In the genomic region with DNA sequence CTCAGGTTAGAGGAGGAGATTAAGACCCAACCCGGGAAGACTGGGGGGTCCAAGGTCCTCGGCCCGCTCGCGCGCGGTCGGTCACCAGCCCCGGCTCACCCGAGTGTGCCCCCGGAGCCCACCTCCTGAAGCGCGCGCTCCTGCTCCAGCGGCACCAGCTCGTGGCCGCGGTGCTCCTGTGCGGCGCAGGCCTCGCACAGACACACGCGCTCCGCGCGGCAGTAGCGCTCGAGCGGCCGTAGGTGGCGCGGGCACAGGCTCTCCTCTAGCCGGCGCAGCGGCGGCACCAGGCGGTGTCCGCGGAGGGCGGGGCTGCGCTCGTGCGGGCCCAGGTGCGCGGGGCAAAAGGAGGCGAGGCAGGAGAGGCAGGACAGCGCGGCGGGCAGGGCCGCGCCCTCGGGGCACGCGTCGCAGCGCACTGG, we compare ENCODE assay signal across 8 cellular contexts. TPM values are rescaled to one million over a fixed set of nuclear protein-coding genes. Genes with fewer than 3 reads are reported as not detected.
DNase-seq lines count a peak whose midpoint lies in the region; ATAC-seq and TF ChIP-seq lines count a peak whose summit lies in the region.

No MANE protein-coding gene starts in this region.

- DNase-seq in PC-3: peak; percentile 88
- DNase-seq in activated T-helper 9 cell treated with anti-CD3 and anti-CD28 coated beads, Interleukin-2, amount 50 U/mL, for 16 hours (ENCODE audit: low read depth): peak; percentile 67
- DNase-seq in fibroblast of peridontal ligament (ENCODE audit: extremely low read depth): peak; percentile 61

- H3K79me2 ChIP-seq in PC-3 (ENCODE audit: low read length): peaks cover 23% of the 10 kb centered on the region
- H3K79me2 ChIP-seq in neural cell (replicated peaks; ENCODE audit: insufficient read depth, low read length): no peaks in the 10 kb centered on the region

- H2AFZ ChIP-seq in PC-3 (ENCODE audit: low read length): peak overlapping the region; percentile 36
- no peak overlapping the region for H2AFZ ChIP-seq in neural cell (ENCODE audit: low read depth, low read length)

- intact Hi-C loops in PC-3 (cut with micrococcal nuclease): loop anchor here (1.0 to 2.0 kb wide), 3 partner anchors 19 to 93 kb away; a partner anchor contains a TSS

- peaks cover 3% of the 10 kb centered on the region; the same call in 1 of the 2 replicates for H3K36me3 ChIP-seq in PC-3 (ENCODE audit: low read depth, low read length)
- H3K36me3 ChIP-seq in neural cell (ENCODE audit: insufficient read depth, low read length): no peaks in the 10 kb centered on the region
- H3K36me3 ChIP-seq in thymus (ENCODE audit: control insufficient read depth, insufficient read depth): no peaks in the 10 kb centered on the region

- H3K9ac ChIP-seq in PC-3 (ENCODE audit: low read length): peak overlapping the region; percentile 87
- no peak overlapping the region for H3K9ac ChIP-seq in neural cell (ENCODE audit: low read length)

- peaks cover 24% of the 10 kb centered on the region for H3K4me1 ChIP-seq in PC-3 (ENCODE audit: insufficient read depth, low read length)
- H3K4me1 ChIP-seq in thymus (ENCODE audit: control insufficient read depth, insufficient read depth, low read length): peaks cover 24% of the 10 kb centered on the region

- peak; percentile 73 for ATAC-seq in HG03280 (IDR thresholded peaks at IDR 0.05; ENCODE audit: unreplicated experiment)
- ATAC-seq in PC-3: peak; percentile 64
- no peak for ATAC-seq in HG03432 (IDR thresholded peaks at IDR 0.05; ENCODE audit: unreplicated experiment)

- H3K9me3 ChIP-seq in PC-3 (ENCODE audit: low read length): no peaks in the 10 kb centered on the region
- H3K9me3 ChIP-seq in neural cell (ENCODE audit: low read length): no peaks in the 10 kb centered on the region
- H3K9me3 ChIP-seq in thymus (ENCODE audit: control insufficient read depth): no peaks in the 10 kb centered on the region

- H4K20me1 ChIP-seq in PC-3 (ENCODE audit: low read length) (no peaks in the 10 kb centered on the region), neural cell (ENCODE audit: insufficient read depth) (no peaks in the 10 kb centered on the region)

- H3K27ac ChIP-seq in PC-3 (ENCODE audit: low read length) (peak overlapping the region; percentile 92), neural cell (ENCODE audit: low read length) (no peak overlapping the region), thymus (ENCODE audit: low read depth) (peak overlapping the region; percentile 73)

- peak; percentile 43 for TF ChIP-seq RAD21 in neural cell (conservative IDR thresholded peaks at IDR 0.05)

- CTCF ChIA-PET in PC-3 (lab: Charles Lee): interaction anchor here (0.5 to 1.3 kb wide), 8 partner anchors 22 to 969 kb away, joined by 3 to 30 read pairs (median 6); a partner anchor contains a TSS

- BruUV-seq in PC-3 (replicated peaks; lab: Mats Ljungman, UMichigan): no TSS peak

- H3F3A ChIP-seq in PC-3 (ENCODE audit: low read length, unreplicated experiment): no peaks in the 10 kb centered on the region
- H3F3A ChIP-seq in neural cell (ENCODE audit: insufficient read depth, low read length, poor library complexity, severe bottlenecking): no peaks in the 10 kb centered on the region

- WGBS in thymus: under 1% methylated on average over 56 of the region's 56 CpGs

- H3K4me3 ChIP-seq in GM08714 (ENCODE audit: low read length): peak overlapping the region; percentile 12; the same call in 1 of the 2 replicates
- peak overlapping the region; percentile 71 for H3K4me3 ChIP-seq in PC-3 (ENCODE audit: low read length)
- peak overlapping the region; percentile 58 for H3K4me3 ChIP-seq in neural cell (ENCODE audit: low read length)
- H3K4me3 ChIP-seq in thymus (ENCODE audit: low read length): peak overlapping the region; percentile 58

- no peak for TF ChIP-seq EP300 in neural cell (conservative IDR thresholded peaks at IDR 0.05; ENCODE audit: poor library complexity, severe bottlenecking)

- TF ChIP-seq CTCF in PC-3 (conservative IDR thresholded peaks at IDR 0.05; ENCODE audit: low read depth, low read length) (peak; percentile 40), neural cell (IDR thresholded peaks at IDR 0.05; ENCODE audit: poor library complexity, severe bottlenecking) (peak; percentile 80)

- H3K4me2 ChIP-seq in PC-3 (ENCODE audit: low read length) (peak overlapping the region; percentile 85), neural cell (ENCODE audit: low read length) (no peak overlapping the region)

- POLR2A ChIA-PET in PC-3 (lab: Charles Lee; ENCODE audit: unreplicated experiment): interaction anchor here (0.7 to 1.0 kb wide), 3 partner anchors 23 to 1447 kb away, joined by 3 to 9 read pairs (median 4); a partner anchor contains a TSS

- H3K9me2 ChIP-seq in PC-3 (replicated peaks; ENCODE audit: low read length): no peaks in the 10 kb centered on the region
- no peaks in the 10 kb centered on the region for H3K9me2 ChIP-seq in neural cell (ENCODE audit: insufficient read depth, low read length)

- no peaks in the 10 kb centered on the region for H3K27me3 ChIP-seq in PC-3 (ENCODE audit: low read length)
- peaks cover 46% of the 10 kb centered on the region for H3K27me3 ChIP-seq in neural cell (ENCODE audit: insufficient read depth, low read depth, low read length)
- peaks cover 11% of the 10 kb centered on the region for H3K27me3 ChIP-seq in thymus (ENCODE audit: control insufficient read depth, insufficient read depth)

TF ChIP-seq in neural cell, 6 proteins besides CTCF, POLR2A, EP300 and RAD21:
- TF ChIP-seq TAF1 (IDR thresholded peaks at IDR 0.05; ENCODE audit: low read depth) (no peak), SMC3 (conservative IDR thresholded peaks at IDR 0.05; ENCODE audit: poor library complexity) (peak; percentile 57), MXI1 (conservative IDR thresholded peaks at IDR 0.05; ENCODE audit: poor library complexity, severe bottlenecking) (peak; percentile 49), EZH2 (IDR thresholded peaks at IDR 0.05; ENCODE audit: borderline replicate concordance, insufficient read depth, low read length, poor library complexity, severe bottlenecking) (no peak)
- TF ChIP-seq, protein P1, sequence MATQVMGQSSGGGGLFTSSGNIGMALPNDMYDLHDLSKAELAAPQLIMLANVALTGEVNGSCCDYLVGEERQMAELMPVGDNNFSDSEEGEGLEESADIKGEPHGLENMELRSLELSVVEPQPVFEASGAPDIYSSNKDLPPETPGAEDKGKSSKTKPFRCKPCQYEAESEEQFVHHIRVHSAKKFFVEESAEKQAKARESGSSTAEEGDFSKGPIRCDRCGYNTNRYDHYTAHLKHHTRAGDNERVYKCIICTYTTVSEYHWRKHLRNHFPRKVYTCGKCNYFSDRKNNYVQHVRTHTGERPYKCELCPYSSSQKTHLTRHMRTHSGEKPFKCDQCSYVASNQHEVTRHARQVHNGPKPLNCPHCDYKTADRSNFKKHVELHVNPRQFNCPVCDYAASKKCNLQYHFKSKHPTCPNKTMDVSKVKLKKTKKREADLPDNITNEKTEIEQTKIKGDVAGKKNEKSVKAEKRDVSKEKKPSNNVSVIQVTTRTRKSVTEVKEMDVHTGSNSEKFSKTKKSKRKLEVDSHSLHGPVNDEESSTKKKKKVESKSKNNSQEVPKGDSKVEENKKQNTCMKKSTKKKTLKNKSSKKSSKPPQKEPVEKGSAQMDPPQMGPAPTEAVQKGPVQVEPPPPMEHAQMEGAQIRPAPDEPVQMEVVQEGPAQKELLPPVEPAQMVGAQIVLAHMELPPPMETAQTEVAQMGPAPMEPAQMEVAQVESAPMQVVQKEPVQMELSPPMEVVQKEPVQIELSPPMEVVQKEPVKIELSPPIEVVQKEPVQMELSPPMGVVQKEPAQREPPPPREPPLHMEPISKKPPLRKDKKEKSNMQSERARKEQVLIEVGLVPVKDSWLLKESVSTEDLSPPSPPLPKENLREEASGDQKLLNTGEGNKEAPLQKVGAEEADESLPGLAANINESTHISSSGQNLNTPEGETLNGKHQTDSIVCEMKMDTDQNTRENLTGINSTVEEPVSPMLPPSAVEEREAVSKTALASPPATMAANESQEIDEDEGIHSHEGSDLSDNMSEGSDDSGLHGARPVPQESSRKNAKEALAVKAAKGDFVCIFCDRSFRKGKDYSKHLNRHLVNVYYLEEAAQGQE (IDR thresholded peaks at IDR 0.05; ENCODE audit: borderline replicate concordance): no peak

RNA-seq across cellular contexts. Expression of a gene that starts 0.6 kb away (rescaled TPM):
- total RNA-seq in PC-3 (2014; rRNA removed): 73.7 and 109 TPM in 2 replicates
- polyA plus RNA-seq in neural cell (0.54 and 0.67 TPM in 2 replicates), thymus (22.8 TPM)
- 0.73 and 0.93 TPM in 2 replicates for polyA minus RNA-seq in neural cell

RNA-seq across cellular contexts. Expression of a gene that starts 19.0 kb away (rescaled TPM):
- 32.3 and 48.9 TPM in 2 replicates for total RNA-seq in PC-3 (2014; rRNA removed)
- polyA plus RNA-seq in neural cell (1.5 and 1.7 TPM in 2 replicates), thymus (20.2 TPM)
- 0.73 and 0.93 TPM in 2 replicates for polyA minus RNA-seq in neural cell

RNA-seq across cellular contexts. Expression of a gene that starts 22.6 kb away (rescaled TPM):
- 49.7 and 51.8 TPM in 2 replicates for total RNA-seq in PC-3 (2014; rRNA removed)
- 21.4 and 21.7 TPM in 2 replicates for polyA plus RNA-seq in neural cell
- polyA minus RNA-seq in neural cell: 24.3 and 36.2 TPM in 2 replicates
- 96.9 TPM for polyA plus RNA-seq in thymus

RNA-seq across cellular contexts. Expression of a gene that starts 26.9 kb away (rescaled TPM):
- total RNA-seq in PC-3 (2014; rRNA removed): 74.5 and 124 TPM in 2 replicates
- polyA plus RNA-seq in neural cell (91.2 and 115 TPM in 2 replicates), thymus (78.6 TPM)
- 34.8 and 41.6 TPM in 2 replicates for polyA minus RNA-seq in neural cell

RNA-seq across cellular contexts. Expression of a gene that starts 33.6 kb away (rescaled TPM):
- 43.9 and 53.8 TPM in 2 replicates for total RNA-seq in PC-3 (2014; rRNA removed)
- polyA plus RNA-seq in neural cell (1.2 and 6.9 TPM in 2 replicates), thymus (59.1 TPM)
- 0.73 and 1.3 TPM in 2 replicates for polyA minus RNA-seq in neural cell

Comparison
In these comparisons a context has a peak if more than half of its experiments do, and no peak if none do; other contexts are left out.
1. H3K4me3 ChIP-seq: peak in every context shown above with its lines; median percentile 71 in PC-3; 58 in neural cell; 58 in thymus; 12 in GM08714.
2. RNA of a gene that starts 0.6 kb away (polyA plus RNA-seq): 22.8 TPM in thymus (single experiment); 0.54 to 0.67 TPM in neural cell; every median in the first group is over 10 times any median in the second.
3. Peak in every context shown above with its lines, with median percentiles within 50 percentile points of each other: DNase-seq.